Comparison of ENCODE assay signal across 9 cellular contexts in genomic region chr1:19445417-19446342, GRCh38. TPM values are rescaled to one million over a fixed set of nuclear protein-coding genes. Genes with fewer than 3 reads are reported as not detected.
DNase-seq lines count a peak whose midpoint lies in the region; ATAC-seq, FAIRE-seq and TF ChIP-seq lines count a peak whose summit lies in the region.
"Had no signal": no experiment of that assay in that cellular context is flagged by ENCODE, and none has a peak within 500 bp of the region (broad histone marks: within the 10 kb centered on the region; RNA-seq: fewer than 3 reads in every experiment).

No MANE protein-coding gene starts in this region.

- H3K27me3 Mint-ChIP-seq in stimulated activated naive CD8-positive, alpha-beta T cell treated with anti-CD3 and anti-CD28 coated beads, Interleukin-15, Interleukin-2, amounts not matched to agents 100 ng/mL and 50 ng/mL, for 24 hours: no peaks in the 10 kb centered on the region
- H3K27me3 Mint-ChIP-seq in activated naive CD8-positive, alpha-beta T cell treated with anti-CD3 and anti-CD28 coated beads for 36 hours: no peaks in the 10 kb centered on the region

- H3K9me3 Mint-ChIP-seq in stimulated activated naive CD8-positive, alpha-beta T cell treated with anti-CD3 and anti-CD28 coated beads, Interleukin-15, Interleukin-2, amounts not matched to agents 100 ng/mL and 50 ng/mL, for 24 hours: no peaks in the 10 kb centered on the region
- H3K9me3 Mint-ChIP-seq in activated naive CD8-positive, alpha-beta T cell treated with anti-CD3 and anti-CD28 coated beads for 36 hours: no peaks in the 10 kb centered on the region

- peaks cover 93% of the 10 kb centered on the region for H3K4me1 Mint-ChIP-seq in stimulated activated naive CD8-positive, alpha-beta T cell treated with anti-CD3 and anti-CD28 coated beads, Interleukin-15, Interleukin-2, amounts not matched to agents 100 ng/mL and 50 ng/mL, for 24 hours (ENCODE audit: low read depth)
- peaks cover 79% of the 10 kb centered on the region for H3K4me1 Mint-ChIP-seq in activated naive CD8-positive, alpha-beta T cell treated with anti-CD3 and anti-CD28 coated beads for 36 hours

- H4K20me1 ChIP-seq in keratinocyte (ENCODE audit: control insufficient read depth, extremely low read depth, insufficient read depth, low read length): peaks cover 44% of the 10 kb centered on the region

- WGBS in thymus: 75% methylated on average over 13 of the region's 13 CpGs

- H3K4me2 ChIP-seq in keratinocyte (ENCODE audit: control insufficient read depth, extremely low read depth, insufficient read depth, low read depth, low read length): peak overlapping the region; percentile 22

- peak in 2 of 3 experiments; percentile 41 to 46 for TF ChIP-seq CTCF in keratinocyte (optimal IDR thresholded peaks at IDR 0.05 in 1 of 3, IDR thresholded peaks at IDR 0.05 in 1 of 3, conservative IDR thresholded peaks at IDR 0.05 in 1 of 3; ENCODE audit: extremely low read depth in 1 of 3, insufficient read depth in 2 of 3, low read length in 3 of 3)

- H3K9me3 ChIP-seq in keratinocyte (ENCODE audit: control insufficient read depth, low read depth, low read length): no peaks in the 10 kb centered on the region
- H3K9me3 ChIP-seq in thymus (ENCODE audit: control insufficient read depth): no peaks in the 10 kb centered on the region

- H3K27me3 ChIP-seq in keratinocyte (ENCODE audit: control insufficient read depth, extremely low read depth, insufficient read depth, low read length) (no peaks in the 10 kb centered on the region), thymus (ENCODE audit: control insufficient read depth, insufficient read depth) (no peaks in the 10 kb centered on the region)

- no peak for FAIRE-seq in keratinocyte (lab: Jason Lieb, UNC)
- FAIRE-seq: endometrium had no signal

- H3K9ac ChIP-seq in keratinocyte (ENCODE audit: control insufficient read depth, extremely low read depth, insufficient read depth, low read length): no peak overlapping the region

- dilution Hi-C loops in keratinocyte (cut with MboI; ENCODE audit: extremely low pct_ligation_motif_present, low sequenced_read_pairs): loop anchor here (25.0 kb wide), 1 partner anchor 192 kb away; the partner anchor contains the start of gene NBL1

- peaks cover 46% of the 10 kb centered on the region for H3K4me1 ChIP-seq in keratinocyte (ENCODE audit: control insufficient read depth, extremely low read depth, insufficient read depth, low read length)
- peaks cover 25% of the 10 kb centered on the region for H3K4me1 ChIP-seq in thymus (ENCODE audit: control insufficient read depth, insufficient read depth, low read length)

- no peak for DNase-seq in stimulated activated naive CD8-positive, alpha-beta T cell treated with anti-CD3 and anti-CD28 coated beads, Interleukin-15, Interleukin-2, amounts not matched to agents 100 U/mL and 50 U/mL, for 24 hours
- DNase-seq in activated naive CD8-positive, alpha-beta T cell treated with anti-CD3 and anti-CD28 coated beads for 36 hours: no peak
- DNase-seq in keratinocyte (ENCODE audit: low read depth, low spot score) (no peak), mucosa of gallbladder (ENCODE audit: low spot score) (no peak), COR-L47 (lab: John Stamatoyannopoulos, UW) (no peak), D341Med (ENCODE audit: low spot score) (no peak)

- H3K79me2 ChIP-seq in keratinocyte (ENCODE audit: control insufficient read depth, insufficient read depth, low read length): peaks cover 78% of the 10 kb centered on the region

- H2AFZ ChIP-seq in keratinocyte (ENCODE audit: control insufficient read depth, low read length): no peak overlapping the region

- peak overlapping the region; percentile 87 for H3K27ac Mint-ChIP-seq in stimulated activated naive CD8-positive, alpha-beta T cell treated with anti-CD3 and anti-CD28 coated beads, Interleukin-15, Interleukin-2, amounts not matched to agents 100 ng/mL and 50 ng/mL, for 24 hours
- H3K27ac Mint-ChIP-seq in activated naive CD8-positive, alpha-beta T cell treated with anti-CD3 and anti-CD28 coated beads for 36 hours: peak overlapping the region; percentile 89

- H3K27ac ChIP-seq in keratinocyte (ENCODE audit: control insufficient read depth, insufficient read depth, low read length): no peak overlapping the region
- peak overlapping the region; percentile 25 for H3K27ac ChIP-seq in thymus (ENCODE audit: low read depth)

- H3K9me1 ChIP-seq in keratinocyte (ENCODE audit: control insufficient read depth, extremely low read depth, insufficient read depth, low read length): peaks cover 19% of the 10 kb centered on the region

- peak overlapping the region; percentile 60 for H3K4me3 Mint-ChIP-seq in stimulated activated naive CD8-positive, alpha-beta T cell treated with anti-CD3 and anti-CD28 coated beads, Interleukin-15, Interleukin-2, amounts not matched to agents 100 ng/mL and 50 ng/mL, for 24 hours
- H3K4me3 Mint-ChIP-seq in activated naive CD8-positive, alpha-beta T cell treated with anti-CD3 and anti-CD28 coated beads for 36 hours: peak overlapping the region; percentile 53

- peaks cover 38% of the 10 kb centered on the region for H3K36me3 Mint-ChIP-seq in stimulated activated naive CD8-positive, alpha-beta T cell treated with anti-CD3 and anti-CD28 coated beads, Interleukin-15, Interleukin-2, amounts not matched to agents 100 ng/mL and 50 ng/mL, for 24 hours (ENCODE audit: low read depth)
- peaks cover 31% of the 10 kb centered on the region for H3K36me3 Mint-ChIP-seq in activated naive CD8-positive, alpha-beta T cell treated with anti-CD3 and anti-CD28 coated beads for 36 hours

- H3K4me3 ChIP-seq in keratinocyte (ENCODE audit: control insufficient read depth in 2 of 3, extremely low read depth in 1 of 3, insufficient read depth in 2 of 3, low read depth in 1 of 3, low read length in 3 of 3): no peak overlapping the region
- H3K4me3 ChIP-seq in thymus (ENCODE audit: low read length): no peak overlapping the region

- no peak for ATAC-seq in stimulated activated naive CD8-positive, alpha-beta T cell treated with anti-CD3 and anti-CD28 coated beads, Interleukin-15, Interleukin-2, amounts not matched to agents 100 U/mL and 50 U/mL, for 24 hours

- H3K36me3 ChIP-seq in keratinocyte (ENCODE audit: control insufficient read depth in 2 of 2, extremely low read depth in 1 of 2, insufficient read depth in 2 of 2, low read length in 2 of 2) (peaks cover 7% of the 10 kb centered on the region in 2 experiments), thymus (ENCODE audit: control insufficient read depth, insufficient read depth) (peaks cover 12% of the 10 kb centered on the region)

RNA-seq across cellular contexts. Expression of gene CAPZB, which starts 39.7 kb away (rescaled TPM):
- total RNA-seq in activated naive CD8-positive, alpha-beta T cell treated with anti-CD3 and anti-CD28 coated beads for 36 hours: 100 to 1,000 TPM; 324 to 332 TPM
- polyA plus RNA-seq in keratinocyte: 143 to 422 TPM (median 193 TPM) in 3 replicates
- 187 TPM for polyA plus RNA-seq in keratinocyte (2011; ENCODE audit: low read depth)
- 320 and 360 TPM in 2 replicates for polyA plus RNA-seq in keratinocyte (2011; cell fraction: cytosol; rRNA removed)
- 149 and 152 TPM in 2 replicates for polyA plus RNA-seq in keratinocyte (2011; cell fraction: nucleus; rRNA removed)
- polyA plus RNA-seq in keratinocyte (2012; ENCODE audit: low replicate concordance): 200 and 358 TPM in 2 replicates
- 121 to 170 TPM (median 134 TPM) in 3 replicates for polyA minus RNA-seq in keratinocyte
- 138 TPM for polyA minus RNA-seq in keratinocyte (2011; cell fraction: cytosol; rRNA and poly(A)+ RNA removed)
- polyA minus RNA-seq in keratinocyte (2011; cell fraction: nucleus; rRNA and poly(A)+ RNA removed): 36.9 and 59.7 TPM in 2 replicates
- 255 TPM for polyA plus RNA-seq in thymus
- total RNA-seq in mucosa of gallbladder: 255 TPM
